Comparison of ENCODE assay signal across 1 cellular context in the genomic region with DNA sequence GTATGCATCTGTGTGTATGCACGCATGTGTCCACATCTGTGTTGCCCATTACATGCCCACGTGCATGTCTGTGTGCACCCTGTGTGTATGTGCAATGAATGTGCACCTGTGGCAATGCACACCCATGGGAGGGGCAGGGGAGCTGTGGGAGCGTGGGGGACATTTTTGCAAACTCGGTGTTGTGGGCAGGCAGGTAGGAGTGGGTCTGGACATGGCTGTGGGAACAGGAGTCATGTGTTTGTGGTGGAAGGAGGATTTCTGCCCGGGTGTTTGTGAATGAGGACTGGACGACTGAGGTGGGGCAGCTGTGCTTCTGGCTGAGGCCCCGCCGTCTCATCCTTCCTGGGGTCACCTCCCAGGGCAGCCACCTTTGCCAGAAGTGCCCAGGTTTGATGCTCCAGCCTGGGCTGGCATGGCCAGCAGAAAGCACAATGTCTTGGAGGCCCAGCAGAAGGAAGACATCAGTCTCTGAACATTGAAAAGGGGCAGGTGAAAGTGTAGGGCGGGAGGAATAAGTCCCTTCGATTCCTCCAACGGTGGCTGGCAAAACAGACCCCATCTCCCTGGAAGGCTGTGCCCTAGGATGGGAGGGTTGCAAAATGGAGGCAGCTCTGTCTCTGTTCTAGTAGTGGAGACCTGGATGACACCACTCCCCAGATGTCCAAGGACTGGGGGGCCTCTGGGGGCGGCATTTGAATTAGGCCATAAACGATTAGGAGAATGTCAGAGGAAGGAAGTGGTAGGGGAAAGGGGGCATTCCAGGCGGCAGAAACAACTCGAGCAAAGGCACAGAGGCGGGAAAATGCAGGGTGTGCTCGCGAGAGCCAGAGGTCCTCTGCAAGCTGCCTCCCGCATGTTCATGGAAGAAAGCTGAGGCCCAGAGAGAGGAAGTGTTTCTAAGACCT.
TF ChIP-seq lines count a peak whose summit lies in the region.

No MANE protein-coding gene starts in this region.

TF ChIP-seq in GM23338, 12 proteins besides CTCF, POLR2A, EP300 and RAD21:
- TF ChIP-seq, protein P1, sequence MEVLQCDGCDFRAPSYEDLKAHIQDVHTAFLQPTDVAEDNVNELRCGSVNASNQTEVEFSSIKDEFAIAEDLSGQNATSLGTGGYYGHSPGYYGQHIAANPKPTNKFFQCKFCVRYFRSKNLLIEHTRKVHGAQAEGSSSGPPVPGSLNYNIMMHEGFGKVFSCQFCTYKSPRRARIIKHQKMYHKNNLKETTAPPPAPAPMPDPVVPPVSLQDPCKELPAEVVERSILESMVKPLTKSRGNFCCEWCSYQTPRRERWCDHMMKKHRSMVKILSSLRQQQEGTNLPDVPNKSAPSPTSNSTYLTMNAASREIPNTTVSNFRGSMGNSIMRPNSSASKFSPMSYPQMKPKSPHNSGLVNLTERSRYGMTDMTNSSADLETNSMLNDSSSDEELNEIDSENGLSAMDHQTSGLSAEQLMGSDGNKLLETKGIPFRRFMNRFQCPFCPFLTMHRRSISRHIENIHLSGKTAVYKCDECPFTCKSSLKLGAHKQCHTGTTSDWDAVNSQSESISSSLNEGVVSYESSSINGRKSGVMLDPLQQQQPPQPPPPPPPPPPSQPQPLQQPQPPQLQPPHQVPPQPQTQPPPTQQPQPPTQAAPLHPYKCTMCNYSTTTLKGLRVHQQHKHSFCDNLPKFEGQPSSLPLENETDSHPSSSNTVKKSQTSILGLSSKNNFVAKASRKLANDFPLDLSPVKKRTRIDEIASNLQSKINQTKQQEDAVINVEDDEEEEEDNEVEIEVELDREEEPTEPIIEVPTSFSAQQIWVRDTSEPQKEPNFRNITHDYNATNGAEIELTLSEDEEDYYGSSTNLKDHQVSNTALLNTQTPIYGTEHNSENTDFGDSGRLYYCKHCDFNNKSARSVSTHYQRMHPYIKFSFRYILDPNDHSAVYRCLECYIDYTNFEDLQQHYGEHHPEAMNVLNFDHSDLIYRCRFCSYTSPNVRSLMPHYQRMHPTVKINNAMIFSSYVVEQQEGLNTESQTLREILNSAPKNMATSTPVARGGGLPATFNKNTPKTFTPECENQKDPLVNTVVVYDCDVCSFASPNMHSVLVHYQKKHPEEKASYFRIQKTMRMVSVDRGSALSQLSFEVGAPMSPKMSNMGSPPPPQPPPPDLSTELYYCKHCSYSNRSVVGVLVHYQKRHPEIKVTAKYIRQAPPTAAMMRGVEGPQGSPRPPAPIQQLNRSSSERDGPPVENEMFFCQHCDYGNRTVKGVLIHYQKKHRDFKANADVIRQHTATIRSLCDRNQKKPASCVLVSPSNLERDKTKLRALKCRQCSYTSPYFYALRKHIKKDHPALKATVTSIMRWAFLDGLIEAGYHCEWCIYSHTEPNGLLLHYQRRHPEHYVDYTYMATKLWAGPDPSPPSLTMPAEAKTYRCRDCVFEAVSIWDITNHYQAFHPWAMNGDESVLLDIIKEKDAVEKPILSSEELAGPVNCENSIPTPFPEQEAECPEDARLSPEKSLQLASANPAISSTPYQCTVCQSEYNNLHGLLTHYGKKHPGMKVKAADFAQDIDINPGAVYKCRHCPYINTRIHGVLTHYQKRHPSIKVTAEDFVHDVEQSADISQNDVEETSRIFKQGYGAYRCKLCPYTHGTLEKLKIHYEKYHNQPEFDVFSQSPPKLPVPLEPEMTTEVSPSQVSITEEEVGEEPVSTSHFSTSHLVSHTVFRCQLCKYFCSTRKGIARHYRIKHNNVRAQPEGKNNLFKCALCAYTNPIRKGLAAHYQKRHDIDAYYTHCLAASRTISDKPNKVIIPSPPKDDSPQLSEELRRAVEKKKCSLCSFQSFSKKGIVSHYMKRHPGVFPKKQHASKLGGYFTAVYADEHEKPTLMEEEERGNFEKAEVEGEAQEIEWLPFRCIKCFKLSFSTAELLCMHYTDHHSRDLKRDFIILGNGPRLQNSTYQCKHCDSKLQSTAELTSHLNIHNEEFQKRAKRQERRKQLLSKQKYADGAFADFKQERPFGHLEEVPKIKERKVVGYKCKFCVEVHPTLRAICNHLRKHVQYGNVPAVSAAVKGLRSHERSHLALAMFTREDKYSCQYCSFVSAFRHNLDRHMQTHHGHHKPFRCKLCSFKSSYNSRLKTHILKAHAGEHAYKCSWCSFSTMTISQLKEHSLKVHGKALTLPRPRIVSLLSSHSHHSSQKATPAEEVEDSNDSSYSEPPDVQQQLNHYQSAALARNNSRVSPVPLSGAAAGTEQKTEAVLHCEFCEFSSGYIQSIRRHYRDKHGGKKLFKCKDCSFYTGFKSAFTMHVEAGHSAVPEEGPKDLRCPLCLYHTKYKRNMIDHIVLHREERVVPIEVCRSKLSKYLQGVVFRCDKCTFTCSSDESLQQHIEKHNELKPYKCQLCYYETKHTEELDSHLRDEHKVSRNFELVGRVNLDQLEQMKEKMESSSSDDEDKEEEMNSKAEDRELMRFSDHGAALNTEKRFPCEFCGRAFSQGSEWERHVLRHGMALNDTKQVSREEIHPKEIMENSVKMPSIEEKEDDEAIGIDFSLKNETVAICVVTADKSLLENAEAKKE (CRISPR knock-in tag; IDR thresholded peaks at IDR 0.05): no peak
- no peak for TF ChIP-seq POLR2AphosphoS5 (IDR thresholded peaks at IDR 0.05; ENCODE audit: low read depth)
- TF ChIP-seq, protein P2, sequence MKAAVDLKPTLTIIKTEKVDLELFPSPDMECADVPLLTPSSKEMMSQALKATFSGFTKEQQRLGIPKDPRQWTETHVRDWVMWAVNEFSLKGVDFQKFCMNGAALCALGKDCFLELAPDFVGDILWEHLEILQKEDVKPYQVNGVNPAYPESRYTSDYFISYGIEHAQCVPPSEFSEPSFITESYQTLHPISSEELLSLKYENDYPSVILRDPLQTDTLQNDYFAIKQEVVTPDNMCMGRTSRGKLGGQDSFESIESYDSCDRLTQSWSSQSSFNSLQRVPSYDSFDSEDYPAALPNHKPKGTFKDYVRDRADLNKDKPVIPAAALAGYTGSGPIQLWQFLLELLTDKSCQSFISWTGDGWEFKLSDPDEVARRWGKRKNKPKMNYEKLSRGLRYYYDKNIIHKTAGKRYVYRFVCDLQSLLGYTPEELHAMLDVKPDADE (IDR thresholded peaks at IDR 0.05): no peak
- no peak for TF ChIP-seq EZH2 (IDR thresholded peaks at IDR 0.05; ENCODE audit: low read depth, unreplicated experiment)
- no peak for TF ChIP-seq STAT1 (IDR thresholded peaks at IDR 0.05; ENCODE audit: unreplicated experiment)
- TF ChIP-seq NANOG (IDR thresholded peaks at IDR 0.05; ENCODE audit: borderline replicate concordance): no peak
- TF ChIP-seq, protein P3, sequence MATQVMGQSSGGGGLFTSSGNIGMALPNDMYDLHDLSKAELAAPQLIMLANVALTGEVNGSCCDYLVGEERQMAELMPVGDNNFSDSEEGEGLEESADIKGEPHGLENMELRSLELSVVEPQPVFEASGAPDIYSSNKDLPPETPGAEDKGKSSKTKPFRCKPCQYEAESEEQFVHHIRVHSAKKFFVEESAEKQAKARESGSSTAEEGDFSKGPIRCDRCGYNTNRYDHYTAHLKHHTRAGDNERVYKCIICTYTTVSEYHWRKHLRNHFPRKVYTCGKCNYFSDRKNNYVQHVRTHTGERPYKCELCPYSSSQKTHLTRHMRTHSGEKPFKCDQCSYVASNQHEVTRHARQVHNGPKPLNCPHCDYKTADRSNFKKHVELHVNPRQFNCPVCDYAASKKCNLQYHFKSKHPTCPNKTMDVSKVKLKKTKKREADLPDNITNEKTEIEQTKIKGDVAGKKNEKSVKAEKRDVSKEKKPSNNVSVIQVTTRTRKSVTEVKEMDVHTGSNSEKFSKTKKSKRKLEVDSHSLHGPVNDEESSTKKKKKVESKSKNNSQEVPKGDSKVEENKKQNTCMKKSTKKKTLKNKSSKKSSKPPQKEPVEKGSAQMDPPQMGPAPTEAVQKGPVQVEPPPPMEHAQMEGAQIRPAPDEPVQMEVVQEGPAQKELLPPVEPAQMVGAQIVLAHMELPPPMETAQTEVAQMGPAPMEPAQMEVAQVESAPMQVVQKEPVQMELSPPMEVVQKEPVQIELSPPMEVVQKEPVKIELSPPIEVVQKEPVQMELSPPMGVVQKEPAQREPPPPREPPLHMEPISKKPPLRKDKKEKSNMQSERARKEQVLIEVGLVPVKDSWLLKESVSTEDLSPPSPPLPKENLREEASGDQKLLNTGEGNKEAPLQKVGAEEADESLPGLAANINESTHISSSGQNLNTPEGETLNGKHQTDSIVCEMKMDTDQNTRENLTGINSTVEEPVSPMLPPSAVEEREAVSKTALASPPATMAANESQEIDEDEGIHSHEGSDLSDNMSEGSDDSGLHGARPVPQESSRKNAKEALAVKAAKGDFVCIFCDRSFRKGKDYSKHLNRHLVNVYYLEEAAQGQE (IDR thresholded peaks at IDR 0.05; ENCODE audit: unreplicated experiment): no peak
- TF ChIP-seq CREB1 (CRISPR knock-in tag; IDR thresholded peaks at IDR 0.05; ENCODE audit: low read depth): no peak
- TF ChIP-seq JUNB (IDR thresholded peaks at IDR 0.05; ENCODE audit: unreplicated experiment): no peak
TF ChIP-seq in GM23338: peak in this region for 0.
